Comparison of ENCODE assay signal across 23 cellular contexts in genomic region chr17:61946359-61946758, GRCh38.
"Had no signal": no experiment of that assay in that cellular context is flagged by ENCODE, and none has a peak within 500 bp of the region (broad histone marks: within the 10 kb centered on the region; RNA-seq: fewer than 3 reads in every experiment).

No MANE protein-coding gene starts in this region.

- H3K36me3 ChIP-seq: uterus had no signal

- H3K4me1 Mint-ChIP-seq: nephron had no signal

- H3K27ac Mint-ChIP-seq: nephron, progenitor cell of endocrine pancreas had no signal

- H3K4me1 ChIP-seq: esophagus squamous epithelium, gastroesophageal sphincter, left ventricle myocardium inferior, suprapubic skin, thyroid gland, upper lobe of left lung, uterus had no signal

- ATAC-seq: gastroesophageal sphincter; right cardiac atrium; stimulated activated naive CD8-positive, alpha-beta T cell treated with anti-CD3 and anti-CD28 coated beads, Interleukin-15, Interleukin-2, amounts not matched to agents 100 U/mL and 50 U/mL, for 24 hours had no signal

- H3K9me3 Mint-ChIP-seq: nephron had no signal

- H3K27me3 ChIP-seq: esophagus squamous epithelium, gastroesophageal sphincter, pancreas, suprapubic skin, thyroid gland, upper lobe of left lung, uterus had no signal

- DNase-seq: effector memory CD4-positive, alpha-beta T cell; esophagus squamous epithelium; foreskin fibroblast; glutamatergic neuron; islet precursor cell; left ventricle myocardium inferior; mesenchymal stem cell; midbrain; occipital lobe; pancreas; right cardiac atrium; stimulated activated CD4-positive, alpha-beta T cell treated with anti-CD3 and anti-CD28 coated beads, Interleukin-2, amount 100 ng/mL, for 48 hours; stimulated activated naive CD8-positive, alpha-beta T cell treated with anti-CD3 and anti-CD28 coated beads, Interleukin-15, Interleukin-2, amounts not matched to agents 100 U/mL and 50 U/mL, for 24 hours; thyroid gland; upper lobe of left lung; uterus had no signal

- H3K4me3 Mint-ChIP-seq: nephron had no signal

- H3K27ac ChIP-seq: epithelial cell of prostate, esophagus squamous epithelium, gastroesophageal sphincter, left ventricle myocardium inferior, pancreas, suprapubic skin, thyroid gland, upper lobe of left lung, uterus had no signal

- H3K9me3 ChIP-seq: esophagus squamous epithelium, gastroesophageal sphincter, left ventricle myocardium inferior, pancreas, suprapubic skin, thyroid gland, upper lobe of left lung, uterus had no signal

- H3K4me3 ChIP-seq: esophagus squamous epithelium, gastroesophageal sphincter, left ventricle myocardium inferior, lung, pancreas, smooth muscle cell, suprapubic skin, thyroid gland, upper lobe of left lung, uterus had no signal

- H3K27me3 Mint-ChIP-seq: progenitor cell of endocrine pancreas had no signal
